In the genomic region with DNA sequence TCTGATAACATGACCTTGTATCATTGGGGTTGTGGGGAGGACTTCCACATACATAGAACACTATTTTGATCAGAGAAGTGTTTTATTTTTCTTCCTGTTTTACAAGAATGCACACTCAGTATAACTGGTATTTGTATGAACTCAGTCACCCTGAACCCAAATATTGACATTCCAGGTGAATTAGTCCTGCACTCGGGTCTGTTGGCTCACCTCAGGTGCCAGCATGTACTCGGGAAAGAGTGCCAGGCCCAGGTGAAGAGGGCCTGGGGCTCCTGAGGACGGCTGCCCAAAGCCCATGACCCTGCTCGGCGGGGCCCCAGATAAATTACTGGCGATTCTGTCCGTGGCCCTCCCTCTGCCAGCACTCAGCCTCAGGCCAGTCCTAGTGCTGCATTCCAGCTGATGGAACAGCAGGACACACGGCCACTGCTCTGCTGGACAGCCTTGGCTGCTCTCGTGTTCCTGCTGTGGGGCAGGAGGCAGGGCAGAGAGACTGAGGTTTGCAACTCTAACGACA, we compare ENCODE assay signal across 1 cellular context.
TF ChIP-seq lines count a peak whose summit lies in the region.

No MANE protein-coding gene starts in this region.

TF ChIP-seq in HepG2, 621 proteins besides CTCF, POLR2A, EP300 and RAD21 (continued from another document):
- TF ChIP-seq MAFF (IDR thresholded peaks at IDR 0.05; ENCODE audit: low read depth, low read length) (0 out of 2 replicates have a peak, but pooled peaks have one; percentile 19), ELF3 (CRISPR knock-in tag; IDR thresholded peaks at IDR 0.05) (peak; percentile 60; the same call in 1 of the 2 replicates), ZNF570 (CRISPR knock-in tag; IDR thresholded peaks at IDR 0.05; ENCODE audit: borderline replicate concordance) (no peak), HNRNPL (IDR thresholded peaks at IDR 0.05; ENCODE audit: low read depth, low read length) (peak; percentile 69), SIN3A (IDR thresholded peaks at IDR 0.05; ENCODE audit: borderline replicate concordance, low read depth, low read length) (no peak), TEAD3 (CRISPR knock-in tag; optimal IDR thresholded peaks at IDR 0.05; ENCODE audit: borderline replicate concordance) (peak; percentile 92), TBX2 (CRISPR knock-in tag; IDR thresholded peaks at IDR 0.05; ENCODE audit: borderline replicate concordance) (peak; percentile 37; the same call in 1 of the 2 replicates), NR2F6 (IDR thresholded peaks at IDR 0.05) (peak; percentile 44; the same call in 1 of the 2 replicates), NR2F6 (CRISPR knock-in tag; IDR thresholded peaks at IDR 0.05) (peak; percentile 76), FOSL2 (CRISPR knock-in tag; IDR thresholded peaks at IDR 0.05) (peak; percentile 89), JUND (CRISPR knock-in tag; IDR thresholded peaks at IDR 0.05) (peak; percentile 48; the same call in 1 of the 2 replicates), FOXP1 (IDR thresholded peaks at IDR 0.05) (no peak), FOXP1 (CRISPR knock-in tag; IDR thresholded peaks at IDR 0.05) (peak; percentile 55), SOX6 (IDR thresholded peaks at IDR 0.05) (no peak), SOX6 (CRISPR knock-in tag; IDR thresholded peaks at IDR 0.05) (peak; percentile 46; the same call in 1 of the 2 replicates), ZNF263 (CRISPR knock-in tag; IDR thresholded peaks at IDR 0.05) (peak; percentile 84; the same call in 1 of the 2 replicates), SOX13 (IDR thresholded peaks at IDR 0.05) (no peak), SOX13 (CRISPR knock-in tag; conservative IDR thresholded peaks at IDR 0.05 in 1 of 2, IDR thresholded peaks at IDR 0.05 in 1 of 2) (peak in 1 of 2 experiments; percentile 54; a peak in 1 of 4 replicates), ZNF331 (CRISPR knock-in tag; IDR thresholded peaks at IDR 0.05) (0 out of 2 replicates have a peak, but pooled peaks have one; percentile 8), HNF4A (CRISPR knock-in tag; IDR thresholded peaks at IDR 0.05) (peak; percentile 28; the same call in 1 of the 2 replicates), HDAC2 (CRISPR knock-in tag; IDR thresholded peaks at IDR 0.05) (0 out of 2 replicates have a peak, but pooled peaks have one; percentile 25), SNAI1 (CRISPR knock-in tag; IDR thresholded peaks at IDR 0.05; ENCODE audit: borderline replicate concordance) (no peak), NONO (IDR thresholded peaks at IDR 0.05) (no peak), NONO (CRISPR knock-in tag; conservative IDR thresholded peaks at IDR 0.05) (no peak), GATAD2A (CRISPR knock-in tag; IDR thresholded peaks at IDR 0.05) (peak; percentile 48; the same call in 1 of the 2 replicates), KDM2A (CRISPR knock-in tag; IDR thresholded peaks at IDR 0.05; ENCODE audit: borderline replicate concordance, low read depth) (peak; percentile 44; the same call in 1 of the 2 replicates), SCMH1 (CRISPR knock-in tag; IDR thresholded peaks at IDR 0.05; ENCODE audit: borderline replicate concordance) (no peak)
- TF ChIP-seq, protein P1, sequence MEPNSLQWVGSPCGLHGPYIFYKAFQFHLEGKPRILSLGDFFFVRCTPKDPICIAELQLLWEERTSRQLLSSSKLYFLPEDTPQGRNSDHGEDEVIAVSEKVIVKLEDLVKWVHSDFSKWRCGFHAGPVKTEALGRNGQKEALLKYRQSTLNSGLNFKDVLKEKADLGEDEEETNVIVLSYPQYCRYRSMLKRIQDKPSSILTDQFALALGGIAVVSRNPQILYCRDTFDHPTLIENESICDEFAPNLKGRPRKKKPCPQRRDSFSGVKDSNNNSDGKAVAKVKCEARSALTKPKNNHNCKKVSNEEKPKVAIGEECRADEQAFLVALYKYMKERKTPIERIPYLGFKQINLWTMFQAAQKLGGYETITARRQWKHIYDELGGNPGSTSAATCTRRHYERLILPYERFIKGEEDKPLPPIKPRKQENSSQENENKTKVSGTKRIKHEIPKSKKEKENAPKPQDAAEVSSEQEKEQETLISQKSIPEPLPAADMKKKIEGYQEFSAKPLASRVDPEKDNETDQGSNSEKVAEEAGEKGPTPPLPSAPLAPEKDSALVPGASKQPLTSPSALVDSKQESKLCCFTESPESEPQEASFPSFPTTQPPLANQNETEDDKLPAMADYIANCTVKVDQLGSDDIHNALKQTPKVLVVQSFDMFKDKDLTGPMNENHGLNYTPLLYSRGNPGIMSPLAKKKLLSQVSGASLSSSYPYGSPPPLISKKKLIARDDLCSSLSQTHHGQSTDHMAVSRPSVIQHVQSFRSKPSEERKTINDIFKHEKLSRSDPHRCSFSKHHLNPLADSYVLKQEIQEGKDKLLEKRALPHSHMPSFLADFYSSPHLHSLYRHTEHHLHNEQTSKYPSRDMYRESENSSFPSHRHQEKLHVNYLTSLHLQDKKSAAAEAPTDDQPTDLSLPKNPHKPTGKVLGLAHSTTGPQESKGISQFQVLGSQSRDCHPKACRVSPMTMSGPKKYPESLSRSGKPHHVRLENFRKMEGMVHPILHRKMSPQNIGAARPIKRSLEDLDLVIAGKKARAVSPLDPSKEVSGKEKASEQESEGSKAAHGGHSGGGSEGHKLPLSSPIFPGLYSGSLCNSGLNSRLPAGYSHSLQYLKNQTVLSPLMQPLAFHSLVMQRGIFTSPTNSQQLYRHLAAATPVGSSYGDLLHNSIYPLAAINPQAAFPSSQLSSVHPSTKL (CRISPR knock-in tag; IDR thresholded peaks at IDR 0.05), result peak; percentile 69
- TF ChIP-seq, protein P2, sequence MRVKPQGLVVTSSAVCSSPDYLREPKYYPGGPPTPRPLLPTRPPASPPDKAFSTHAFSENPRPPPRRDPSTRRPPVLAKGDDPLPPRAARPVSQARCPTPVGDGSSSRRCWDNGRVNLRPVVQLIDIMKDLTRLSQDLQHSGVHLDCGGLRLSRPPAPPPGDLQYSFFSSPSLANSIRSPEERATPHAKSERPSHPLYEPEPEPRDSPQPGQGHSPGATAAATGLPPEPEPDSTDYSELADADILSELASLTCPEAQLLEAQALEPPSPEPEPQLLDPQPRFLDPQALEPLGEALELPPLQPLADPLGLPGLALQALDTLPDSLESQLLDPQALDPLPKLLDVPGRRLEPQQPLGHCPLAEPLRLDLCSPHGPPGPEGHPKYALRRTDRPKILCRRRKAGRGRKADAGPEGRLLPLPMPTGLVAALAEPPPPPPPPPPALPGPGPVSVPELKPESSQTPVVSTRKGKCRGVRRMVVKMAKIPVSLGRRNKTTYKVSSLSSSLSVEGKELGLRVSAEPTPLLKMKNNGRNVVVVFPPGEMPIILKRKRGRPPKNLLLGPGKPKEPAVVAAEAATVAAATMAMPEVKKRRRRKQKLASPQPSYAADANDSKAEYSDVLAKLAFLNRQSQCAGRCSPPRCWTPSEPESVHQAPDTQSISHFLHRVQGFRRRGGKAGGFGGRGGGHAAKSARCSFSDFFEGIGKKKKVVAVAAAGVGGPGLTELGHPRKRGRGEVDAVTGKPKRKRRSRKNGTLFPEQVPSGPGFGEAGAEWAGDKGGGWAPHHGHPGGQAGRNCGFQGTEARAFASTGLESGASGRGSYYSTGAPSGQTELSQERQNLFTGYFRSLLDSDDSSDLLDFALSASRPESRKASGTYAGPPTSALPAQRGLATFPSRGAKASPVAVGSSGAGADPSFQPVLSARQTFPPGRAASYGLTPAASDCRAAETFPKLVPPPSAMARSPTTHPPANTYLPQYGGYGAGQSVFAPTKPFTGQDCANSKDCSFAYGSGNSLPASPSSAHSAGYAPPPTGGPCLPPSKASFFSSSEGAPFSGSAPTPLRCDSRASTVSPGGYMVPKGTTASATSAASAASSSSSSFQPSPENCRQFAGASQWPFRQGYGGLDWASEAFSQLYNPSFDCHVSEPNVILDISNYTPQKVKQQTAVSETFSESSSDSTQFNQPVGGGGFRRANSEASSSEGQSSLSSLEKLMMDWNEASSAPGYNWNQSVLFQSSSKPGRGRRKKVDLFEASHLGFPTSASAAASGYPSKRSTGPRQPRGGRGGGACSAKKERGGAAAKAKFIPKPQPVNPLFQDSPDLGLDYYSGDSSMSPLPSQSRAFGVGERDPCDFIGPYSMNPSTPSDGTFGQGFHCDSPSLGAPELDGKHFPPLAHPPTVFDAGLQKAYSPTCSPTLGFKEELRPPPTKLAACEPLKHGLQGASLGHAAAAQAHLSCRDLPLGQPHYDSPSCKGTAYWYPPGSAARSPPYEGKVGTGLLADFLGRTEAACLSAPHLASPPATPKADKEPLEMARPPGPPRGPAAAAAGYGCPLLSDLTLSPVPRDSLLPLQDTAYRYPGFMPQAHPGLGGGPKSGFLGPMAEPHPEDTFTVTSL (CRISPR knock-in tag; IDR thresholded peaks at IDR 0.05; ENCODE audit: borderline replicate concordance), result peak; percentile 31; the same call in 1 of the 2 replicates
- TF ChIP-seq, protein P3, sequence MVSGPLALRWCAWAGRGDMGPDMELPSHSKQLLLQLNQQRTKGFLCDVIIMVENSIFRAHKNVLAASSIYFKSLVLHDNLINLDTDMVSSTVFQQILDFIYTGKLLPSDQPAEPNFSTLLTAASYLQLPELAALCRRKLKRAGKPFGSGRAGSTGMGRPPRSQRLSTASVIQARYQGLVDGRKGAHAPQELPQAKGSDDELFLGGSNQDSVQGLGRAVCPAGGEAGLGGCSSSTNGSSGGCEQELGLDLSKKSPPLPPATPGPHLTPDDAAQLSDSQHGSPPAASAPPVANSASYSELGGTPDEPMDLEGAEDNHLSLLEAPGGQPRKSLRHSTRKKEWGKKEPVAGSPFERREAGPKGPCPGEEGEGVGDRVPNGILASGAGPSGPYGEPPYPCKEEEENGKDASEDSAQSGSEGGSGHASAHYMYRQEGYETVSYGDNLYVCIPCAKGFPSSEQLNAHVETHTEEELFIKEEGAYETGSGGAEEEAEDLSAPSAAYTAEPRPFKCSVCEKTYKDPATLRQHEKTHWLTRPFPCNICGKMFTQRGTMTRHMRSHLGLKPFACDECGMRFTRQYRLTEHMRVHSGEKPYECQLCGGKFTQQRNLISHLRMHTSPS (CRISPR knock-in tag; IDR thresholded peaks at IDR 0.05; ENCODE audit: low read depth), result peak; percentile 75; the same call in 1 of the 2 replicates
- TF ChIP-seq, protein P4, sequence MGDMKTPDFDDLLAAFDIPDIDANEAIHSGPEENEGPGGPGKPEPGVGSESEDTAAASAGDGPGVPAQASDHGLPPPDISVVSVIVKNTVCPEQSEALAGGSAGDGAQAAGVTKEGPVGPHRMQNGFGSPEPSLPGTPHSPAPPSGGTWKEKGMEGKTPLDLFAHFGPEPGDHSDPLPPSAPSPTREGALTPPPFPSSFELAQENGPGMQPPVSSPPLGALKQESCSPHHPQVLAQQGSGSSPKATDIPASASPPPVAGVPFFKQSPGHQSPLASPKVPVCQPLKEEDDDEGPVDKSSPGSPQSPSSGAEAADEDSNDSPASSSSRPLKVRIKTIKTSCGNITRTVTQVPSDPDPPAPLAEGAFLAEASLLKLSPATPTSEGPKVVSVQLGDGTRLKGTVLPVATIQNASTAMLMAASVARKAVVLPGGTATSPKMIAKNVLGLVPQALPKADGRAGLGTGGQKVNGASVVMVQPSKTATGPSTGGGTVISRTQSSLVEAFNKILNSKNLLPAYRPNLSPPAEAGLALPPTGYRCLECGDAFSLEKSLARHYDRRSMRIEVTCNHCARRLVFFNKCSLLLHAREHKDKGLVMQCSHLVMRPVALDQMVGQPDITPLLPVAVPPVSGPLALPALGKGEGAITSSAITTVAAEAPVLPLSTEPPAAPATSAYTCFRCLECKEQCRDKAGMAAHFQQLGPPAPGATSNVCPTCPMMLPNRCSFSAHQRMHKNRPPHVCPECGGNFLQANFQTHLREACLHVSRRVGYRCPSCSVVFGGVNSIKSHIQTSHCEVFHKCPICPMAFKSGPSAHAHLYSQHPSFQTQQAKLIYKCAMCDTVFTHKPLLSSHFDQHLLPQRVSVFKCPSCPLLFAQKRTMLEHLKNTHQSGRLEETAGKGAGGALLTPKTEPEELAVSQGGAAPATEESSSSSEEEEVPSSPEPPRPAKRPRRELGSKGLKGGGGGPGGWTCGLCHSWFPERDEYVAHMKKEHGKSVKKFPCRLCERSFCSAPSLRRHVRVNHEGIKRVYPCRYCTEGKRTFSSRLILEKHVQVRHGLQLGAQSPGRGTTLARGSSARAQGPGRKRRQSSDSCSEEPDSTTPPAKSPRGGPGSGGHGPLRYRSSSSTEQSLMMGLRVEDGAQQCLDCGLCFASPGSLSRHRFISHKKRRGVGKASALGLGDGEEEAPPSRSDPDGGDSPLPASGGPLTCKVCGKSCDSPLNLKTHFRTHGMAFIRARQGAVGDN (CRISPR knock-in tag; IDR thresholded peaks at IDR 0.05), result peak; percentile 63
